In genomic region chr14:33412450-33412849, GRCh38 we compare ENCODE assay signal across 27 cellular contexts.
"Had no signal": no experiment of that assay in that cellular context is flagged by ENCODE, and none has a peak within 500 bp of the region (broad histone marks: within the 10 kb centered on the region; RNA-seq: fewer than 3 reads in every experiment).

No MANE protein-coding gene starts in this region.

- H3K4me1 ChIP-seq: neural progenitor cell, psoas muscle, right lobe of liver, suprapubic skin, testis, tibial artery, transverse colon, upper lobe of right lung, uterus had no signal

- DNase-seq: natural killer cell; occipital lobe; ovary; posterior cingulate gyrus; psoas muscle; right cardiac atrium; right lobe of liver; spleen; stimulated activated CD4-positive, alpha-beta T cell treated with anti-CD3 and anti-CD28 coated beads, Interleukin-12 subunit alpha, Interleukin-12 subunit beta, amount 100 ng/mL, for 4 hours; stimulated activated CD4-positive, alpha-beta T cell treated with anti-CD3 and anti-CD28 coated beads, Interleukin-1b, Interleukin-23, amount 100 ng/mL, for 48 hours; stimulated activated CD4-positive, alpha-beta T cell treated with anti-CD3 and anti-CD28 coated beads, Interleukin-4, amount 100 ng/mL, for 1 hour; stimulated activated CD4-positive, alpha-beta T cell treated with anti-CD3 and anti-CD28 coated beads, Interleukin-4, amount 100 ng/mL, for 4 hours; stimulated activated CD8-positive, alpha-beta memory T cell treated with anti-CD3 and anti-CD28 coated beads, Interleukin-4, amount 100 ng/mL, for 48 hours; stimulated activated naive CD4-positive, alpha-beta T cell; stimulated activated naive CD8-positive, alpha-beta T cell treated with anti-CD3 and anti-CD28 coated beads, Interleukin-15, amount 100 ng/mL, for 72 hours; stimulated activated naive CD8-positive, alpha-beta T cell treated with anti-CD3 and anti-CD28 coated beads, Interleukin-15, Interleukin-2, amounts not matched to agents 100 U/mL and 50 U/mL, for 24 hours; substantia nigra; testis; tibial artery; transverse colon; upper lobe of right lung; uterus had no signal

- ATAC-seq: natural killer cell; psoas muscle; right cardiac atrium; right lobe of liver; stimulated activated memory B cell treated with anti-CD40 and anti-IgM and Interleukin-4, amounts not matched to agents 10 μg/mL and 1 μg/mL and 100 μg/mL, for 72 hours; stimulated activated naive CD8-positive, alpha-beta T cell treated with anti-CD3 and anti-CD28 coated beads, Interleukin-15, amount 100 ng/mL, for 72 hours; stimulated activated naive CD8-positive, alpha-beta T cell treated with anti-CD3 and anti-CD28 coated beads, Interleukin-15, Interleukin-2, amounts not matched to agents 100 U/mL and 50 U/mL, for 24 hours; upper lobe of right lung had no signal

- H3K36me3 ChIP-seq: neural progenitor cell, ovary, right lobe of liver, spleen, suprapubic skin, tibial artery, transverse colon, upper lobe of right lung, uterus had no signal

- H3K4me3 ChIP-seq: neural progenitor cell, ovary, psoas muscle, right lobe of liver, skin epidermis, smooth muscle cell, spleen, suprapubic skin, testis, tibial artery, transverse colon, upper lobe of right lung, uterus had no signal

- H3K9me3 ChIP-seq: ovary, psoas muscle, right lobe of liver, spleen, suprapubic skin, testis, tibial artery, transverse colon, upper lobe of right lung, uterus had no signal

- H3K27me3 ChIP-seq: neural progenitor cell, ovary, right lobe of liver, spleen, suprapubic skin, testis, tibial artery, transverse colon, upper lobe of right lung, uterus had no signal
